8 cellular contexts compared by ENCODE assay signal in genomic region chr6:12637960-12638641, GRCh38.
A peak's percentile ranks its signal among the peaks of the same experiment; 100 is the strongest.
DNase-seq lines count a peak whose midpoint lies in the region; ATAC-seq and TF ChIP-seq lines count a peak whose summit lies in the region.

No MANE protein-coding gene starts in this region.

- H4K20me1 ChIP-seq in KMS-11 (ENCODE audit: insufficient read depth), result no peaks in the 10 kb centered on the region

- H3K27ac Mint-ChIP-seq in Calu3 (ENCODE audit: unreplicated experiment), result peak overlapping the region; percentile 19
- H3K27ac Mint-ChIP-seq in stimulated activated naive B cell treated with anti-CD40 and anti-IgM and Interleukin-4, amounts not matched to agents 10 μg/mL and 1 μg/mL and 100 μg/mL, for 72 hours, result no peak overlapping the region

- H3K27ac ChIP-seq in KMS-11, result no peak overlapping the region
- H3K27ac ChIP-seq in lung (ENCODE audit: low read depth in 1 of 2, low read length in 1 of 2), result no peak overlapping the region

- no peak overlapping the region for H3K4me2 ChIP-seq in KMS-11

- H3K27me3 Mint-ChIP-seq in Calu3 (ENCODE audit: unreplicated experiment), result peaks cover 23% of the 10 kb centered on the region
- H3K27me3 Mint-ChIP-seq in stimulated activated naive B cell treated with anti-CD40 and anti-IgM and Interleukin-4, amounts not matched to agents 10 μg/mL and 1 μg/mL and 100 μg/mL, for 72 hours, result peaks cover 25 to 36% of the 10 kb centered on the region in 2 donors

- H3K79me2 ChIP-seq in KMS-11 (ENCODE audit: insufficient read depth, low read depth), result no peaks in the 10 kb centered on the region

- peak; percentile 65 for ATAC-seq in GM19328 (IDR thresholded peaks at IDR 0.05; ENCODE audit: unreplicated experiment)
- peak; percentile 79 for ATAC-seq in lung (ENCODE audit: insufficient read depth, low FRiP score)
- ATAC-seq in stimulated activated naive B cell treated with anti-CD40 and anti-IgM and Interleukin-4, amounts not matched to agents 10 μg/mL and 1 μg/mL and 100 μg/mL, for 72 hours (replicated peaks), result peak; percentile 93 to 98

- H3K27me3 ChIP-seq in KMS-11 (ENCODE audit: insufficient read depth, low read depth) (no peaks in the 10 kb centered on the region), lung (ENCODE audit: control insufficient read depth, insufficient read depth) (no peaks in the 10 kb centered on the region)

- no peak overlapping the region for H2AFZ ChIP-seq in KMS-11 (ENCODE audit: low read depth)

- WGBS in lung, 2 donors, result 27 to 29% methylated on average over 7 of the region's 7 CpGs

- DNase-seq in Calu3, result peak; percentile 66
- peak; percentile 55 to 70 for DNase-seq in SW 1271 (lab: John Stamatoyannopoulos, UW)
- peak; percentile 23 for DNase-seq in dedifferentiated amniotic fluid mesenchymal stem cell (ENCODE audit: extremely low spot score)
- peak; percentile 48 for DNase-seq in lung (ENCODE audit: low spot score)
- DNase-seq in stimulated activated naive B cell treated with anti-CD40 and anti-IgM and Interleukin-4, amounts not matched to agents 10 μg/mL and 1 μg/mL and 100 μg/mL, for 72 hours, result peak; percentile 50
- DNase-seq in cortex of kidney (lab: John Stamatoyannopoulos, UW), result no peak

- H3K36me3 ChIP-seq in KMS-11 (ENCODE audit: insufficient read depth) (no peaks in the 10 kb centered on the region), lung (ENCODE audit: control insufficient read depth in 2 of 2, insufficient read depth in 2 of 2, low read length in 2 of 2) (no peaks in the 10 kb centered on the region)

- H3K4me3 ChIP-seq in KMS-11 (IDR thresholded peaks at IDR 0.05; ENCODE audit: insufficient read depth, low read depth, low read length), result no peak overlapping the region
- H3K4me3 ChIP-seq in lung, result no peak overlapping the region

- BruUV-seq in Calu3 (replicated peaks; lab: Mats Ljungman, UMichigan), result no TSS peak

- peaks cover 6% of the 10 kb centered on the region for H3K9me3 Mint-ChIP-seq in Calu3 (ENCODE audit: low read depth, unreplicated experiment)
- H3K9me3 Mint-ChIP-seq in stimulated activated naive B cell treated with anti-CD40 and anti-IgM and Interleukin-4, amounts not matched to agents 10 μg/mL and 1 μg/mL and 100 μg/mL, for 72 hours, result peaks cover 10 to 13% of the 10 kb centered on the region in 2 donors

- H3K4me1 Mint-ChIP-seq in Calu3 (ENCODE audit: low read depth, unreplicated experiment), result peaks cover 8% of the 10 kb centered on the region
- peaks cover 6 to 16% of the 10 kb centered on the region in 2 donors for H3K4me1 Mint-ChIP-seq in stimulated activated naive B cell treated with anti-CD40 and anti-IgM and Interleukin-4, amounts not matched to agents 10 μg/mL and 1 μg/mL and 100 μg/mL, for 72 hours

- no peak overlapping the region for H3K9ac ChIP-seq in KMS-11

- intact Hi-C loops in Calu3 (cut with micrococcal nuclease; ENCODE audit: unreplicated experiment), result loop anchor here (2.0 to 10.0 kb wide), 3 partner anchors 207 to 483 kb away; no protein-coding TSS in a partner anchor

- peak; percentile 56 for TF ChIP-seq CTCF in Calu3 (IDR thresholded peaks at IDR 0.05; ENCODE audit: unreplicated experiment)
- TF ChIP-seq CTCF in KMS-11 (conservative IDR thresholded peaks at IDR 0.05; ENCODE audit: low read depth, low read length), result peak; percentile 75
- TF ChIP-seq CTCF in lung (IDR thresholded peaks at IDR 0.05; ENCODE audit: control extremely low read depth, extremely low read depth), result peak; percentile 46

- H3K4me1 ChIP-seq in KMS-11 (ENCODE audit: low read depth, poor library complexity, severe bottlenecking) (no peaks in the 10 kb centered on the region), lung (ENCODE audit: control insufficient read depth in 2 of 2, insufficient read depth in 2 of 2, low read length in 2 of 2) (no peaks in the 10 kb centered on the region)

- no peaks in the 10 kb centered on the region for H3K36me3 Mint-ChIP-seq in Calu3 (ENCODE audit: insufficient read depth, unreplicated experiment)
- peaks cover 0 to 2% of the 10 kb centered on the region in 2 donors for H3K36me3 Mint-ChIP-seq in stimulated activated naive B cell treated with anti-CD40 and anti-IgM and Interleukin-4, amounts not matched to agents 10 μg/mL and 1 μg/mL and 100 μg/mL, for 72 hours

- CTCF ChIA-PET in Calu3 (lab: Charles Lee), result interaction anchor here (1.1 to 1.3 kb wide), 2 partner anchors 256 to 257 kb away, joined by 3 to 9 read pairs; no protein-coding TSS in a partner anchor

- peaks cover 0 to 6% of the 10 kb centered on the region in 2 donors for H3K9me3 ChIP-seq in lung (ENCODE audit: control insufficient read depth in 2 of 2, insufficient read depth in 1 of 2, low read length in 1 of 2)

- no peak overlapping the region for H3K4me3 Mint-ChIP-seq in Calu3 (ENCODE audit: low read depth, unreplicated experiment)
- H3K4me3 Mint-ChIP-seq in stimulated activated naive B cell treated with anti-CD40 and anti-IgM and Interleukin-4, amounts not matched to agents 10 μg/mL and 1 μg/mL and 100 μg/mL, for 72 hours, result no peak overlapping the region
